In genomic region chr22:49765091-49765771, GRCh38 we compare ENCODE assay signal across 17 cellular contexts.
DNase-seq lines count a peak whose midpoint lies in the region; ATAC-seq and TF ChIP-seq lines count a peak whose summit lies in the region.
"Had no signal": no experiment of that assay in that cellular context is flagged by ENCODE, and none has a peak within 500 bp of the region (broad histone marks: within the 10 kb centered on the region; RNA-seq: fewer than 3 reads in every experiment).

No MANE protein-coding gene starts in this region.

- WGBS in ovary, 3 donors = 84 to 90% (median 87%) methylated on average over 14 to 17 of the region's 17 CpGs

- H3K36me3 ChIP-seq in BLaER1 (no peaks in the 10 kb centered on the region), ascending aorta (no peaks in the 10 kb centered on the region), ovary (no peaks in the 10 kb centered on the region)

- H3K4me3 ChIP-seq in BLaER1 = no peak overlapping the region
- H3K4me3 ChIP-seq in ascending aorta = no peak overlapping the region
- no peak overlapping the region for H3K4me3 ChIP-seq in ovary

- no peak for TF ChIP-seq CTCF in ascending aorta (IDR thresholded peaks at IDR 0.05)
- no peak for TF ChIP-seq CTCF in ovary (IDR thresholded peaks at IDR 0.05)

- no peak for TF ChIP-seq POLR2A in ovary (IDR thresholded peaks at IDR 0.05)

- H3K4me1 ChIP-seq in BLaER1 = peaks cover 90% of the 10 kb centered on the region
- no peaks in the 10 kb centered on the region for H3K4me1 ChIP-seq in ascending aorta
- peaks cover 19% of the 10 kb centered on the region for H3K4me1 ChIP-seq in ovary (ENCODE audit: insufficient read depth)

- H3K27ac ChIP-seq in BLaER1 = 0 out of 2 replicates have a peak overlapping the region, but pooled peaks have one; percentile 39
- no peak overlapping the region for H3K27ac ChIP-seq in ascending aorta
- no peak overlapping the region for H3K27ac ChIP-seq in ovary
- H3K27ac ChIP-seq: 22Rv1, C4-2B had no signal

- ATAC-seq in GM18502 (IDR thresholded peaks at IDR 0.05; ENCODE audit: poor library complexity, unreplicated experiment) (no peak), HG03469 (IDR thresholded peaks at IDR 0.05; ENCODE audit: unreplicated experiment) (no peak)
- ATAC-seq: activated CD8-positive, alpha-beta T cell treated with anti-CD3 and anti-CD28 coated beads for 36 hours had no signal

- peak overlapping the region; percentile 53 for H3K4me2 ChIP-seq in BLaER1

- TF ChIP-seq EP300 in ovary (IDR thresholded peaks at IDR 0.05) = no peak

- peak; percentile 26 for DNase-seq in NCI-H146 (lab: John Stamatoyannopoulos, UW)
- no peak for DNase-seq in NCI-H146 treated with DMSO at 0.1 percent for 48 hours (lab: John Stamatoyannopoulos, UW; ENCODE audit: unreplicated experiment)
- peak; percentile 4 to 39 for DNase-seq in ascending aorta (ENCODE audit: low spot score in 2 of 2)
- DNase-seq in ovary = peak in 3 of 5 donors; percentile 8 to 30 (median 14)
- no peak for DNase-seq in hippocampal formation (lab: John Stamatoyannopoulos, UW)
- DNase-seq: activated CD8-positive, alpha-beta T cell treated with anti-CD3 and anti-CD28 coated beads for 36 hours; activated gamma-delta T cell treated with Interleukin-2 at 50 U/mL for 16 hours; DMS53; erythroblast; KG1; NCI-H1105 treated with DMSO at 0.1 percent for 48 hours; T-helper 9 cell had no signal

- H3K9ac ChIP-seq in BLaER1 = no peak overlapping the region

- intact Hi-C loops in ascending aorta (cut with DNase I) = no loop called here
- intact Hi-C loops in ovary (cut with DNase I) = loop anchor here in 2 of 4 donors (5.0 to 10.0 kb wide), 3 partner anchors 150 to 267 kb away; partner anchors contain the start of genes ALG12 (in 1 of the 2) and CRELD2 (in 1 of the 2)

- no peaks in the 10 kb centered on the region for H4K20me1 ChIP-seq in BLaER1

- peaks cover 15% of the 10 kb centered on the region for H3K9me3 ChIP-seq in BLaER1
- H3K9me3 ChIP-seq in ascending aorta = peaks cover 0 to 11% of the 10 kb centered on the region in 2 donors
- peaks cover 0 to 4% of the 10 kb centered on the region in 2 donors for H3K9me3 ChIP-seq in ovary

- H3K27me3 ChIP-seq in BLaER1 = no peaks in the 10 kb centered on the region
- no peaks in the 10 kb centered on the region for H3K27me3 ChIP-seq in ascending aorta
- H3K27me3 ChIP-seq in ovary = no peaks in the 10 kb centered on the region

Comparison
In these comparisons a context has a peak if more than half of its experiments do, and no peak if none do; other contexts are left out.
1. DNase-seq: peak in NCI-H146 (single experiment), ascending aorta (2 of 2) and ovary (3 of 5); none in NCI-H146 treated with DMSO at 0.1 percent for 48 hours (single experiment) and hippocampal formation (0 of 2).